22 cellular contexts compared by ENCODE assay signal in the genomic region with DNA sequence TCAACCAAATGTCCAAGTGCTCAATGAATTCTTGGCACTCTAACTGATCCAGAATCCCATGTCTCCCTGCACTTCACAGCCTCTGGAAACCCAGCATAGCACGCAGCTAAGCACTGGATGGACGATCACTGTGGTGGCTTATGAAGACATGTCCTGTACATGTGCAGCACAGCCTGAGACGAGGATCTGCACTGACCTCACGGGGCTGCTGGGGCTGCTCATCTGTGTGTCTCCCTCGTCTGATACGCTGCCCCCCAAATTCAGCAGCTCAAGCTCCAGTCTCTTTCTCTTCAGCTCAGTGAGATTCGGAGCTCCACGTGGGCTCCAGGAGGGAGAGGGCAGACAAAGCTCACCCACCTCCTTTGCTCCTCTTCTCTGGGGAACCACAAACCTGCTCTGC.
"Had no signal": no experiment of that assay in that cellular context is flagged by ENCODE, and none has a peak within 500 bp of the region (broad histone marks: within the 10 kb centered on the region; RNA-seq: fewer than 3 reads in every experiment).

No MANE protein-coding gene starts in this region.

- FAIRE-seq: colon, endothelial cell of umbilical vein had no signal

- H3K4me3 ChIP-seq: ascending aorta, SK-N-MC had no signal

- H3K27ac ChIP-seq: ascending aorta, SK-N-MC had no signal

- H3K4me1 Mint-ChIP-seq: activated CD4-positive, alpha-beta T cell treated with anti-CD3 and anti-CD28 coated beads for 36 hours; central memory CD8-positive, alpha-beta T cell had no signal

- H3K4me3 Mint-ChIP-seq: activated CD4-positive, alpha-beta T cell treated with anti-CD3 and anti-CD28 coated beads for 36 hours; activated T-cell treated with anti-CD3 and anti-CD28 coated beads, Interleukin-2, amount 50 U/mL, for 72 hours; central memory CD8-positive, alpha-beta T cell; effector memory CD8-positive, alpha-beta T cell; naive thymus-derived CD4-positive, alpha-beta T cell had no signal

- H3K4me1 ChIP-seq: ascending aorta had no signal

- DNase-seq: activated CD4-positive, alpha-beta T cell treated with anti-CD3 and anti-CD28 coated beads for 36 hours; activated CD4-positive, alpha-beta T cell treated with anti-CD3 and anti-CD28 coated beads, Interleukin-2, amount 50 U/mL, for 4 hours; activated CD8-positive, alpha-beta memory T cell treated with anti-CD3 and anti-CD28 coated beads for 24 hours; activated CD8-positive, alpha-beta memory T cell treated with anti-CD3 and anti-CD28 coated beads, Interleukin-2, amount 50 U/mL, for 48 hours; activated gamma-delta T cell; activated T-cell treated with anti-CD3 and anti-CD28 coated beads, Interleukin-2, amount 50 U/mL, for 72 hours; effector memory CD8-positive, alpha-beta T cell; foreskin melanocyte; glutamatergic neuron; hippocampal formation; naive thymus-derived CD4-positive, alpha-beta T cell; retina; stimulated activated CD4-positive, alpha-beta T cell treated with anti-CD3 and anti-CD28 coated beads, Interleukin-4, amount 100 ng/mL, for 24 hours; stimulated activated naive CD4-positive, alpha-beta T cell treated with Interleukin-2 at 50 U/mL for 16 hours had no signal

- H3K36me3 ChIP-seq: ascending aorta had no signal

- H3K36me3 Mint-ChIP-seq: activated naive CD4-positive, alpha-beta T cell treated with anti-CD3 and anti-CD28 coated beads, Interleukin-2, amount 50 U/mL, for 72 hours had no signal

- ATAC-seq: activated CD4-positive, alpha-beta T cell treated with anti-CD3 and anti-CD28 coated beads for 36 hours; activated naive CD4-positive, alpha-beta T cell treated with anti-CD3 and anti-CD28 coated beads, Interleukin-2, amount 50 U/mL, for 72 hours; activated T-cell treated with anti-CD3 and anti-CD28 coated beads, Interleukin-2, amount 50 U/mL, for 72 hours; effector memory CD8-positive, alpha-beta T cell; esophagus mucosa; naive thymus-derived CD4-positive, alpha-beta T cell had no signal

- H3K27ac Mint-ChIP-seq: activated CD4-positive, alpha-beta T cell treated with anti-CD3 and anti-CD28 coated beads for 36 hours; activated naive CD4-positive, alpha-beta T cell treated with anti-CD3 and anti-CD28 coated beads, Interleukin-2, amount 50 U/mL, for 72 hours; activated T-cell treated with anti-CD3 and anti-CD28 coated beads, Interleukin-2, amount 50 U/mL, for 72 hours; effector memory CD8-positive, alpha-beta T cell; naive thymus-derived CD4-positive, alpha-beta T cell; progenitor cell of endocrine pancreas had no signal

- H3K27me3 ChIP-seq: ascending aorta had no signal
